In the genomic region with DNA sequence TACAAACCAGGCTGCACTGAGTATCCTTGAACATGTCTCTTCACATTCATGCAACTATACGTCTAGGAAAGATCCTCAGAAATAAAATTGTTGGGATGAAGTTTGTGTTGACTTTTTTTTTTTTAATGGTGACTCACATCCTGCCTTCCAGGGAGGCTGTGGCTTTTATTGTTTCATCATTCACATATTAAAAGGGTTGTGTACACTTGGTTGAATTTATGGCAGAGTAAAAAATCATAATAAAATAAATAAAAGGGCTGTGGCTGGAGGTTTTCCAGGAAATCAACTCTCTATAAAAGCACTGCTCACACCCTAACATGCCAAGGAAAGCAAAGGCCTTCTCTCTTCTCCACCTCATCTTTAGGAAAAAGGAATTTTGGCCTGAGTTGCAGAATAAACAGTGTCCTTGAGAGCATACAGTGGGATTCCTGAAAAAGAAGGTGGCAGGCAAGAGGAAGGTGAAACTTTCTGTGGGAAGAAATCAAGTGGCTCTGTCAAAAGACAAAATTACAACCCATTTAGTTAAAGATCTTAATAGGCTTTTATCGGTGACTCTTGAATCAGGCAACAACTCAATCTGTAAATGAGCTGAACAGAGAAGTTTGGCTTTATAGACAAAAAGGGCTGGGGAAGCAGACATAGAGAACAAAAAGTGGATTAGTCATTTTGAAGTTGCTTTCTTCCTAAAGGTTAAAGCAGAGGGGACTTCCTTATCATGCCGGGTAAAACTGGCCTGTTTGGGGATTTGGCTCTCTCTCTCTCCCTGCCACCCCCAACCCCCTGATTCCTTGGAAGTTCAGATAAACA, we compare ENCODE assay signal across 10 cellular contexts. TPM values are rescaled to one million over a fixed set of nuclear protein-coding genes. Genes with fewer than 3 reads are reported as not detected.
DNase-seq lines count a peak whose midpoint lies in the region; ATAC-seq and TF ChIP-seq lines count a peak whose summit lies in the region.
"Had no signal": no experiment of that assay in that cellular context is flagged by ENCODE, and none has a peak within 500 bp of the region (broad histone marks: within the 10 kb centered on the region; RNA-seq: fewer than 3 reads in every experiment).

No MANE protein-coding gene starts in this region.

- no peak for TF ChIP-seq CTCF in AG10803 (conservative IDR thresholded peaks at IDR 0.05; ENCODE audit: low read length)
- TF ChIP-seq CTCF in LNCaP clone FGC (IDR thresholded peaks at IDR 0.05; ENCODE audit: control insufficient read depth, extremely low read depth, insufficient read depth), result no peak
- no peak for TF ChIP-seq CTCF in chondrocyte (IDR thresholded peaks at IDR 0.05)
- no peak for TF ChIP-seq CTCF in mucosa of descending colon (IDR thresholded peaks at IDR 0.05)

- intact Hi-C loops in mucosa of descending colon (cut with DNase I, micrococcal nuclease), result loop anchor here in 1 of 2 donors (10.0 kb wide), 2 partner anchors 225 to 305 kb away; no protein-coding TSS in a partner anchor

- peak; percentile 95 for ATAC-seq in mucosa of descending colon
- no peak for ATAC-seq in GM19467 (IDR thresholded peaks at IDR 0.05; ENCODE audit: unreplicated experiment)
- ATAC-seq in HG03159 (IDR thresholded peaks at IDR 0.05; ENCODE audit: unreplicated experiment), result no peak
- ATAC-seq: T-cell had no signal

- peaks cover 15% of the 10 kb centered on the region for H3K4me1 Mint-ChIP-seq in chondrocyte (ENCODE audit: low read depth)
- H3K4me1 Mint-ChIP-seq: T-cell had no signal

- H3K36me3 ChIP-seq in mucosa of descending colon (ENCODE audit: low read depth), result no peaks in the 10 kb centered on the region

- H3K27ac ChIP-seq in caudate nucleus (ENCODE audit: low read depth, low read length), result no peak overlapping the region

- DNase-seq in AG10803 (ENCODE audit: low read depth), result peak; percentile 78
- DNase-seq in LNCaP clone FGC (ENCODE audit: low read depth), result peak; percentile 96
- DNase-seq in chondrocyte (ENCODE audit: low spot score), result no peak
- DNase-seq in mucosa of descending colon, result peak in 1 of 3 donors; percentile 52
- no peak for DNase-seq in activated CD4-positive, alpha-beta T cell treated with anti-CD3 and anti-CD28 coated beads for 4 hours
- DNase-seq in caudate nucleus (lab: John Stamatoyannopoulos, UW), result no peak
- DNase-seq: T-cell had no signal

- H3K9me3 Mint-ChIP-seq in chondrocyte (ENCODE audit: low read depth), result no peaks in the 10 kb centered on the region
- H3K9me3 Mint-ChIP-seq: T-cell had no signal

- peaks cover 18% of the 10 kb centered on the region for H3K4me1 ChIP-seq in mucosa of descending colon (ENCODE audit: low read depth)

- H3K4me3 ChIP-seq in AG10803 (ENCODE audit: low read length), result no peak overlapping the region
- H3K4me3 ChIP-seq in LNCaP clone FGC (ENCODE audit: low read depth, low read length), result no peak overlapping the region
- H3K4me3 ChIP-seq in mucosa of descending colon, result no peak overlapping the region
- H3K4me3 ChIP-seq: skin epidermis had no signal

- no peaks in the 10 kb centered on the region for H3K9me3 ChIP-seq in mucosa of descending colon

- H3K36me3 Mint-ChIP-seq in chondrocyte (ENCODE audit: low read depth), result peaks cover 2% of the 10 kb centered on the region
- H3K36me3 Mint-ChIP-seq: T-cell had no signal

- H3K27me3 Mint-ChIP-seq in chondrocyte (ENCODE audit: low read depth), result peaks cover 2% of the 10 kb centered on the region

- no peak overlapping the region for H3K4me3 Mint-ChIP-seq in chondrocyte (ENCODE audit: unreplicated experiment)
- H3K4me3 Mint-ChIP-seq: T-cell had no signal

- H3K27ac Mint-ChIP-seq in chondrocyte (ENCODE audit: unreplicated experiment), result peak overlapping the region; percentile 82
- H3K27ac Mint-ChIP-seq: T-cell had no signal

RNA-seq across cellular contexts. Expression of a gene that starts 41.6 kb away (rescaled TPM):
- total RNA-seq in chondrocyte (43.7 to 52.4 TPM (median 48.2 TPM) in 3 replicates), mucosa of descending colon (10 to 100 TPM; 14.8 to 29.7 (median 15.0) TPM)

Comparison
In these comparisons a context has a peak if more than half of its experiments do, and no peak if none do; other contexts are left out.
1. DNase-seq: peak in AG10803 (single experiment) and LNCaP clone FGC (single experiment); none in chondrocyte (single experiment), activated CD4-positive, alpha-beta T cell treated with anti-CD3 and anti-CD28 coated beads for 4 hours (0 of 2) and caudate nucleus (0 of 61).